In the genomic region with DNA sequence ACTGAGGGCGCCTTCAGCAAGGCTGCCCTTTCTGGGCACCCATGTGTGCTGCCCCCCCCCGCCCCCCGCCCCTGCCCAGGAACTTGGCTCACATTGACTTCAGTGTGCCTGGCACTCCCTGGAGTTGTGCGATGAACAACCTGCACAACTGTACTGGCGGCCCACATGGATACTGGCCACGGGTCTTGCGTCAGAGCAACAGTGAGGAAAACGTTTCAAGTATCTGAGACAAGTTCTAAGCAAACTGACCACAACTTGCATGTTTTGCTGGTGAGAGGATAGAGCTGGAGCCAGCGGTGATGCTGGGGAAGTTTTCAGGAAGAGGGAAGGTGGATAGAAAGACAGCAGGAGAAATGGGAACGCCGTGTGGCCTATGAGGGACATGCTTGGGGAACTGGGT, we compare ENCODE assay signal across 17 cellular contexts. TPM values are rescaled to one million over a fixed set of nuclear protein-coding genes. Genes with fewer than 3 reads are reported as not detected.
DNase-seq lines count a peak whose midpoint lies in the region; ATAC-seq and TF ChIP-seq lines count a peak whose summit lies in the region.
"Had no signal": no experiment of that assay in that cellular context is flagged by ENCODE, and none has a peak within 500 bp of the region (broad histone marks: within the 10 kb centered on the region; RNA-seq: fewer than 3 reads in every experiment).

No MANE protein-coding gene starts in this region.

- H3K9me3 Mint-ChIP-seq in stimulated activated naive CD8-positive, alpha-beta T cell treated with anti-CD3 and anti-CD28 coated beads, Interleukin-15, amount 100 ng/mL, for 72 hours, result no peaks in the 10 kb centered on the region

- H3K4me3 Mint-ChIP-seq in stimulated activated naive CD8-positive, alpha-beta T cell treated with anti-CD3 and anti-CD28 coated beads, Interleukin-15, amount 100 ng/mL, for 72 hours, result no peak overlapping the region

- peak overlapping the region; percentile 60 to 79 for H3K27ac Mint-ChIP-seq in stimulated activated naive CD8-positive, alpha-beta T cell treated with anti-CD3 and anti-CD28 coated beads, Interleukin-15, amount 100 ng/mL, for 72 hours

- H3K9ac ChIP-seq in adipocyte (ENCODE audit: low read length), result peak overlapping the region; percentile 43
- H3K9ac ChIP-seq: parathyroid adenoma had no signal

- H3K9me3 ChIP-seq in adipocyte (ENCODE audit: control insufficient read depth, low read length) (no peaks in the 10 kb centered on the region), right atrium auricular region (no peaks in the 10 kb centered on the region)
- H3K9me3 ChIP-seq: heart right ventricle had no signal

- H3K4me3 ChIP-seq in adipocyte (ENCODE audit: low read length), result no peak overlapping the region
- H3K4me3 ChIP-seq in foreskin fibroblast (ENCODE audit: low read depth in 1 of 2, low read length in 2 of 2), result no peak overlapping the region
- H3K4me3 ChIP-seq in right atrium auricular region, result no peak overlapping the region
- H3K4me3 ChIP-seq: heart right ventricle had no signal

- no peak for ATAC-seq in stimulated activated naive CD8-positive, alpha-beta T cell treated with anti-CD3 and anti-CD28 coated beads, Interleukin-15, amount 100 ng/mL, for 72 hours
- ATAC-seq in stimulated activated naive CD8-positive, alpha-beta T cell treated with anti-CD3 and anti-CD28 coated beads, Interleukin-15, Interleukin-2, amounts not matched to agents 100 U/mL and 50 U/mL, for 24 hours, result no peak
- ATAC-seq in GM21447 (IDR thresholded peaks at IDR 0.05; ENCODE audit: unreplicated experiment), result no peak
- ATAC-seq: heart right ventricle, Panc1 had no signal

- no peak for DNase-seq in stimulated activated naive CD8-positive, alpha-beta T cell treated with anti-CD3 and anti-CD28 coated beads, Interleukin-15, amount 100 ng/mL, for 72 hours
- no peak for DNase-seq in stimulated activated naive CD8-positive, alpha-beta T cell treated with anti-CD3 and anti-CD28 coated beads, Interleukin-15, Interleukin-2, amounts not matched to agents 100 U/mL and 50 U/mL, for 24 hours
- peak; percentile 37 for DNase-seq in adipocyte (ENCODE audit: low read depth)
- DNase-seq in foreskin fibroblast, result peak; percentile 60 to 77
- DNase-seq in cerebellar nuclear complex (lab: John Stamatoyannopoulos, UW), result no peak
- no peak for DNase-seq in GF-D8 (lab: John Stamatoyannopoulos, UW)
- no peak for DNase-seq in right atrium auricular region (ENCODE audit: low spot score)
- DNase-seq: ACHN, caudate nucleus, heart right ventricle, kidney glomerular epithelial cell, NCI-H187 treated with DMSO at 0.1 percent for 48 hours, NCI-H69, SW 1271 had no signal

- no peak for TF ChIP-seq CTCF in foreskin fibroblast (IDR thresholded peaks at IDR 0.05; ENCODE audit: low read depth, low read length)
- TF ChIP-seq CTCF in right atrium auricular region (IDR thresholded peaks at IDR 0.05), result no peak

- H3K27me3 ChIP-seq in adipocyte (replicated peaks; ENCODE audit: control insufficient read depth, insufficient read depth, low read length) (no peaks in the 10 kb centered on the region), right atrium auricular region (no peaks in the 10 kb centered on the region)
- H3K27me3 ChIP-seq: heart right ventricle had no signal

- no peak overlapping the region for H3K27ac ChIP-seq in right atrium auricular region
- H3K27ac ChIP-seq: heart right ventricle, parathyroid adenoma had no signal

- peaks cover 7% of the 10 kb centered on the region for H3K27me3 Mint-ChIP-seq in stimulated activated naive CD8-positive, alpha-beta T cell treated with anti-CD3 and anti-CD28 coated beads, Interleukin-15, amount 100 ng/mL, for 72 hours

- H3K4me1 Mint-ChIP-seq in stimulated activated naive CD8-positive, alpha-beta T cell treated with anti-CD3 and anti-CD28 coated beads, Interleukin-15, amount 100 ng/mL, for 72 hours, result peaks cover 7% of the 10 kb centered on the region

- H3K36me3 ChIP-seq in adipocyte (ENCODE audit: control insufficient read depth, insufficient read depth, low read length, severe bottlenecking) (peaks cover 25% of the 10 kb centered on the region), right atrium auricular region (peaks cover 9% of the 10 kb centered on the region)

- peaks cover 17% of the 10 kb centered on the region for H3K4me1 ChIP-seq in adipocyte (ENCODE audit: control insufficient read depth, insufficient read depth, low read length)
- peaks cover 0 to 10% of the 10 kb centered on the region in 2 donors for H3K4me1 ChIP-seq in right atrium auricular region

RNA-seq across cellular contexts. Expression of a gene that starts 45.4 kb away (rescaled TPM):
- 10 to 100 TPM; 16.5 to 20.5 TPM for total RNA-seq in right atrium auricular region

Comparison
In these comparisons a context has a peak if more than half of its experiments do, and no peak if none do; other contexts are left out.
1. DNase-seq: peak in adipocyte (single experiment) and foreskin fibroblast (2 of 2); none in stimulated activated naive CD8-positive, alpha-beta T cell treated with anti-CD3 and anti-CD28 coated beads, Interleukin-15, amount 100 ng/mL, for 72 hours (0 of 2), stimulated activated naive CD8-positive, alpha-beta T cell treated with anti-CD3 and anti-CD28 coated beads, Interleukin-15, Interleukin-2, amounts not matched to agents 100 U/mL and 50 U/mL, for 24 hours (single experiment), cerebellar nuclear complex (0 of 2), GF-D8 (single experiment) and right atrium auricular region (single experiment).